Comparison of ENCODE assay signal across 11 cellular contexts in the genomic region with DNA sequence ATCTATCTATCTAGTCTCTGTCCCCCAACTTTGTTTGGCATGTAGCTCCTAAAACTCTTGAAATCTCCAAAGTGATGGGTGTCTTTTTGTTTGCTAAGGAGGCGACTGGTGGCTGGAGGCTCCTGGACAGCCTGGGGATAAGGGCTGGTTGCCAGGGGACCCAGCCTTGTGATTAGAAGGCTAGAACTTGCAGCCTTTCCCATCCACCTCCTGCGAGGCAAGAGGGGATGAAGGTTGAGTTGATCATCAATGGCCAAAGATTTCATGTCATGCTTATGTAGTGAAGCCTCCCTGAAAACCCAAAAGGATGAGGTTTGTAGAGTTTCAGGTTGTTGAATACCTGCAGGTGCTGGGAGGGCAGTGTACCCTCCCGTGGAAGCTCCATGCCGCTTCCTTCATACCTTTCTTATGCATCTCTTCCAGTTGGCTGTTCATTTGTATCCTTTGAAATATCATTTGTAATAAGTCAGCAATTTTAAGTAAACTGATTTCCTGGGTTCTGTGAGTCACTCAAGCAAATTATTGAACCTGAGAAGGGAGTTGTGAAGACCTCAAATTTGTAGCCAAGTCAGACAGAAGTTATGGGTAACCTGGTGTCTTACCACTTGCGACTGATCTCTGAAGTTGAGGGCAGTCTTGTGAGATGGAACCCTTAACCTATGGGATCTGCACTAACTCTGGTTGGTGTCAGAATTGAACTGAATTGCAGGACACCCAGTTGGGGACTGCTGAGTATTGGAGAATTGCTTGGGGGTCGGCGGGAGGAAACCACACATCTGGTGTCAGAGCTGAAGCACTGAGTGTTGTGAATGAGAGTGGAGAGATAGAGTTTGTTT.
DNase-seq lines count a peak whose midpoint lies in the region; ATAC-seq, FAIRE-seq and TF ChIP-seq lines count a peak whose summit lies in the region.
"Had no signal": no experiment of that assay in that cellular context is flagged by ENCODE, and none has a peak within 500 bp of the region (broad histone marks: within the 10 kb centered on the region; RNA-seq: fewer than 3 reads in every experiment).

No MANE protein-coding gene starts in this region.

- TF ChIP-seq POLR2A in Peyer's patch (IDR thresholded peaks at IDR 0.05) (no peak), sigmoid colon (IDR thresholded peaks at IDR 0.05) (no peak)

- H3K9ac ChIP-seq in DND-41 (ENCODE audit: low read depth, low read length) (no peak overlapping the region), colonic mucosa (ENCODE audit: low read depth in 2 of 2, low read length in 2 of 2) (no peak overlapping the region)

- FAIRE-seq in urothelium cell line (lab: Jason Lieb, UNC), result no peak

- H3K27ac ChIP-seq in DND-41 (ENCODE audit: low read length), result peak overlapping the region; percentile 69
- peak overlapping the region; percentile 53 to 83 (median 70) for H3K27ac ChIP-seq in Peyer's patch
- no peak overlapping the region for H3K27ac ChIP-seq in colonic mucosa
- H3K27ac ChIP-seq in sigmoid colon, result no peak overlapping the region

- DNase-seq in DND-41, result no peak
- peak in 2 of 3 donors; percentile 14 to 33 for DNase-seq in Peyer's patch
- DNase-seq in colonic mucosa, result peak; percentile 14
- peak; percentile 43 for DNase-seq in sigmoid colon
- no peak for DNase-seq in DMS79 (lab: John Stamatoyannopoulos, UW)
- DNase-seq in NCI-H1048 (lab: John Stamatoyannopoulos, UW), result no peak
- no peak for DNase-seq in urothelium cell line (ENCODE audit: low spot score)
- DNase-seq: amniotic stem cell; effector CD8-positive, alpha-beta T cell; NCI-H82 had no signal

- intact Hi-C loops in colonic mucosa (cut with DNase I) (no loop called here), sigmoid colon (cut with DNase I) (no loop called here)

- H3K9me3 ChIP-seq in DND-41 (ENCODE audit: insufficient read depth, low read length, severe bottlenecking) (no peaks in the 10 kb centered on the region), Peyer's patch (no peaks in the 10 kb centered on the region), colonic mucosa (no peaks in the 10 kb centered on the region), sigmoid colon (no peaks in the 10 kb centered on the region)
- H3K9me3 ChIP-seq: upper lobe of left lung had no signal

- WGBS in sigmoid colon, 2 donors, result 84 to 91% methylated on average over 7 of the region's 7 CpGs

- TF ChIP-seq EP300 in sigmoid colon (IDR thresholded peaks at IDR 0.05), result no peak

- ATAC-seq in DND-41 (ENCODE audit: insufficient read depth, low read depth), result no peak

- H3K4me2 ChIP-seq in DND-41 (ENCODE audit: insufficient read depth, low read length), result peak overlapping the region; percentile 14; the same call in 1 of the 2 replicates

- no peaks in the 10 kb centered on the region for H4K20me1 ChIP-seq in DND-41 (ENCODE audit: insufficient read depth, low read length)

- H3K4me1 ChIP-seq in DND-41 (ENCODE audit: insufficient read depth, low read length) (peaks cover 35% of the 10 kb centered on the region), Peyer's patch (peaks cover 0 to 15% (median 8%) of the 10 kb centered on the region in 4 donors), colonic mucosa (no peaks in the 10 kb centered on the region), sigmoid colon (no peaks in the 10 kb centered on the region)

- no peaks in the 10 kb centered on the region for H3K27me3 ChIP-seq in DND-41 (ENCODE audit: insufficient read depth, low read length, poor library complexity)
- H3K27me3 ChIP-seq in Peyer's patch, result no peaks in the 10 kb centered on the region
- no peaks in the 10 kb centered on the region for H3K27me3 ChIP-seq in colonic mucosa
- no peaks in the 10 kb centered on the region for H3K27me3 ChIP-seq in sigmoid colon
- H3K27me3 ChIP-seq: upper lobe of left lung had no signal

- H3K79me2 ChIP-seq in DND-41 (ENCODE audit: insufficient read depth, low read length), result no peaks in the 10 kb centered on the region

- H3K36me3 ChIP-seq in DND-41 (ENCODE audit: insufficient read depth, low read length) (no peaks in the 10 kb centered on the region), Peyer's patch (no peaks in the 10 kb centered on the region), colonic mucosa (no peaks in the 10 kb centered on the region), sigmoid colon (no peaks in the 10 kb centered on the region)
- H3K36me3 ChIP-seq: upper lobe of left lung had no signal

- H3K4me3 ChIP-seq in DND-41 (ENCODE audit: low read depth in 1 of 2, low read length in 2 of 2) (no peak overlapping the region), Peyer's patch (no peak overlapping the region), colonic mucosa (no peak overlapping the region), sigmoid colon (no peak overlapping the region)
- H3K4me3 ChIP-seq: upper lobe of left lung had no signal

- no peak overlapping the region for H2AFZ ChIP-seq in DND-41 (ENCODE audit: low read depth, low read length)

- TF ChIP-seq CTCF in DND-41 (IDR thresholded peaks at IDR 0.05; ENCODE audit: borderline replicate concordance, extremely low read depth, low read length, poor library complexity, severe bottlenecking) (no peak), Peyer's patch (IDR thresholded peaks at IDR 0.05) (no peak), colonic mucosa (IDR thresholded peaks at IDR 0.05) (no peak), sigmoid colon (IDR thresholded peaks at IDR 0.05) (no peak)

Comparison
In these comparisons a context has a peak if more than half of its experiments do, and no peak if none do; other contexts are left out.
1. DNase-seq: peak in Peyer's patch (2 of 3), colonic mucosa (single experiment) and sigmoid colon (single experiment); none in DND-41 (single experiment), DMS79 (single experiment), NCI-H1048 (single experiment) and urothelium cell line (single experiment).
2. H3K27ac ChIP-seq: peak in DND-41 (single experiment) and Peyer's patch (4 of 4); none in colonic mucosa (single experiment) and sigmoid colon (0 of 4).